9 cellular contexts compared by ENCODE assay signal in genomic region chr10:102802920-102803534, GRCh38. TPM values are rescaled to one million over a fixed set of nuclear protein-coding genes. Genes with fewer than 3 reads are reported as not detected.
A peak's percentile ranks its signal among the peaks of the same experiment; 100 is the strongest.
DNase-seq lines count a peak whose midpoint lies in the region; ATAC-seq lines count a peak whose summit lies in the region.
"Had no signal": no experiment of that assay in that cellular context is flagged by ENCODE, and none has a peak within 500 bp of the region (broad histone marks: within the 10 kb centered on the region; RNA-seq: fewer than 3 reads in every experiment).

No MANE protein-coding gene starts in this region.

- H3K4me3 Mint-ChIP-seq in activated naive CD8-positive, alpha-beta T cell treated with anti-CD3 and anti-CD28 coated beads for 36 hours, result peak overlapping the region; percentile 8

- ATAC-seq in HG03025 (IDR thresholded peaks at IDR 0.05; ENCODE audit: low FRiP score, unreplicated experiment), result no peak

- peak; percentile 20 to 35 for DNase-seq in activated CD4-positive, alpha-beta T cell treated with anti-CD3 and anti-CD28 coated beads, Interleukin-2, amount 50 U/mL, for 48 hours
- DNase-seq in activated CD4-positive, alpha-beta T cell treated with anti-CD3 and anti-CD28 coated beads, Interleukin-2, amount 50 U/mL, for 1 hour, result no peak
- peak; percentile 20 for DNase-seq in activated naive CD8-positive, alpha-beta T cell treated with anti-CD3 and anti-CD28 coated beads for 36 hours
- peak; percentile 56 for DNase-seq in iPS DF 4.7 (ENCODE audit: extremely low read depth, low spot score)
- peak; percentile 3 to 28 for DNase-seq in stimulated activated CD4-positive, alpha-beta T cell treated with anti-CD3 and anti-CD28 coated beads, Interleukin-2, amount 100 ng/mL, for 24 hours
- no peak for DNase-seq in hippocampal formation (lab: John Stamatoyannopoulos, UW)
- DNase-seq in NCI-H2107 (lab: John Stamatoyannopoulos, UW), result no peak

- no peaks in the 10 kb centered on the region for H3K27me3 Mint-ChIP-seq in activated naive CD8-positive, alpha-beta T cell treated with anti-CD3 and anti-CD28 coated beads for 36 hours

- H3K27ac Mint-ChIP-seq in activated naive CD8-positive, alpha-beta T cell treated with anti-CD3 and anti-CD28 coated beads for 36 hours, result peak overlapping the region; percentile 89

- peaks cover 19% of the 10 kb centered on the region for H3K36me3 Mint-ChIP-seq in activated naive CD8-positive, alpha-beta T cell treated with anti-CD3 and anti-CD28 coated beads for 36 hours

- peaks cover 33% of the 10 kb centered on the region for H3K4me1 Mint-ChIP-seq in activated naive CD8-positive, alpha-beta T cell treated with anti-CD3 and anti-CD28 coated beads for 36 hours

- peaks cover 3% of the 10 kb centered on the region for H3K9me3 Mint-ChIP-seq in activated naive CD8-positive, alpha-beta T cell treated with anti-CD3 and anti-CD28 coated beads for 36 hours

RNA-seq across cellular contexts. Expression of gene CYP17A1, which starts 34.2 kb away (rescaled TPM):
- total RNA-seq in activated naive CD8-positive, alpha-beta T cell treated with anti-CD3 and anti-CD28 coated beads for 36 hours, result not detected
- total RNA-seq: activated CD8-positive, alpha-beta memory T cell treated with anti-CD3 and anti-CD28 coated beads for 36 hours had no signal

RNA-seq across cellular contexts. Expression of gene BORCS7, which starts 51.0 kb away (rescaled TPM):
- total RNA-seq in activated naive CD8-positive, alpha-beta T cell treated with anti-CD3 and anti-CD28 coated beads for 36 hours, result 1 to 10 TPM; 8.5 to 9.5 TPM

RNA-seq across cellular contexts. Expression of gene WBP1L, which starts 59.3 kb away (rescaled TPM):
- total RNA-seq in activated naive CD8-positive, alpha-beta T cell treated with anti-CD3 and anti-CD28 coated beads for 36 hours, result 10 to 100 TPM; 11.8 to 12.0 TPM

Comparison
In these comparisons a context has a peak if more than half of its experiments do, and no peak if none do; other contexts are left out.
1. DNase-seq: peak in activated CD4-positive, alpha-beta T cell treated with anti-CD3 and anti-CD28 coated beads, Interleukin-2, amount 50 U/mL, for 48 hours (2 of 2), activated naive CD8-positive, alpha-beta T cell treated with anti-CD3 and anti-CD28 coated beads for 36 hours (single experiment), iPS DF 4.7 (single experiment) and stimulated activated CD4-positive, alpha-beta T cell treated with anti-CD3 and anti-CD28 coated beads, Interleukin-2, amount 100 ng/mL, for 24 hours (2 of 2); none in activated CD4-positive, alpha-beta T cell treated with anti-CD3 and anti-CD28 coated beads, Interleukin-2, amount 50 U/mL, for 1 hour (single experiment), hippocampal formation (0 of 2) and NCI-H2107 (single experiment).